ENCODE assay signal across 1 cellular context in genomic region chr2:145524836-145525235, GRCh38.
TF ChIP-seq lines count a peak whose summit lies in the region.

No MANE protein-coding gene starts in this region.

TF ChIP-seq in SK-N-SH, 30 proteins besides CTCF, POLR2A, EP300 and RAD21 (continued from another document):
- TF ChIP-seq PBX3 (IDR thresholded peaks at IDR 0.05) (no peak), MEF2A (IDR thresholded peaks at IDR 0.05; ENCODE audit: borderline replicate concordance, low read depth) (no peak), POLR2AphosphoS5 (IDR thresholded peaks at IDR 0.05; ENCODE audit: low read depth, low read length) (no peak), FOSL2 (IDR thresholded peaks at IDR 0.05; ENCODE audit: borderline replicate concordance, low read depth) (no peak), SMC3 (IDR thresholded peaks at IDR 0.05; ENCODE audit: low read depth, low read length) (no peak), MXI1 (IDR thresholded peaks at IDR 0.05; ENCODE audit: low read depth, low read length) (no peak)
